In the genomic region with DNA sequence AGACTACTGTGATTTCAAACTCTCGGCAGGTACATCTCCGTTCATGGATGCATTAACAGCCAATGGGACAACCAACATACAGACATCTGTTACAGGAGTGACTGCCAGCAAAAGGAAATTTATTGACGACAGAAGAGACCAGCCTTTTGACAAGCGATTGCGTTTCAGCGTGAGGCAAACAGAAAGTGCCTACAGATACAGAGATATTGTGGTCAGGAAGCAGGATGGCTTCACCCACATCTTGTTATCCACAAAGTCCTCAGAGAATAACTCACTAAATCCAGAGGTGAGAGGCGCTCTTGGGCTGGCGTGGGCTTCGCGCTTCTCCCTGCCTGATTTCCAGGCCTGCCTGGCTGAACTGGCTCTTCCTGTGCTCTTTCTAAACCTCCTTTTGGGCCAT, we compare ENCODE assay signal across 1 cellular context.
TF ChIP-seq lines count a peak whose summit lies in the region.

No MANE protein-coding gene starts in this region.

TF ChIP-seq in IMR-90, 13 proteins besides CTCF, POLR2A, EP300 and RAD21 (continued from another document):
- TF ChIP-seq RFX5 (IDR thresholded peaks at IDR 0.05; ENCODE audit: low read depth, low read length) (no peak), MXI1 (IDR thresholded peaks at IDR 0.05; ENCODE audit: borderline replicate concordance, low read depth, low read length) (no peak), SMC3 (IDR thresholded peaks at IDR 0.05; ENCODE audit: low read depth, low read length) (no peak), FOS (IDR thresholded peaks at IDR 0.05; ENCODE audit: low read depth, low read length) (no peak), MAZ (IDR thresholded peaks at IDR 0.05; ENCODE audit: borderline replicate concordance, low read depth, low read length) (no peak), NFE2L2 (IDR thresholded peaks at IDR 0.05; ENCODE audit: low read depth, low read length) (no peak)
- TF ChIP-seq, protein P1, sequence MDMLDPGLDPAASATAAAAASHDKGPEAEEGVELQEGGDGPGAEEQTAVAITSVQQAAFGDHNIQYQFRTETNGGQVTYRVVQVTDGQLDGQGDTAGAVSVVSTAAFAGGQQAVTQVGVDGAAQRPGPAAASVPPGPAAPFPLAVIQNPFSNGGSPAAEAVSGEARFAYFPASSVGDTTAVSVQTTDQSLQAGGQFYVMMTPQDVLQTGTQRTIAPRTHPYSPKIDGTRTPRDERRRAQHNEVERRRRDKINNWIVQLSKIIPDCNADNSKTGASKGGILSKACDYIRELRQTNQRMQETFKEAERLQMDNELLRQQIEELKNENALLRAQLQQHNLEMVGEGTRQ (IDR thresholded peaks at IDR 0.05; ENCODE audit: low read depth, low read length): no peak
- TF ChIP-seq, protein P2, sequence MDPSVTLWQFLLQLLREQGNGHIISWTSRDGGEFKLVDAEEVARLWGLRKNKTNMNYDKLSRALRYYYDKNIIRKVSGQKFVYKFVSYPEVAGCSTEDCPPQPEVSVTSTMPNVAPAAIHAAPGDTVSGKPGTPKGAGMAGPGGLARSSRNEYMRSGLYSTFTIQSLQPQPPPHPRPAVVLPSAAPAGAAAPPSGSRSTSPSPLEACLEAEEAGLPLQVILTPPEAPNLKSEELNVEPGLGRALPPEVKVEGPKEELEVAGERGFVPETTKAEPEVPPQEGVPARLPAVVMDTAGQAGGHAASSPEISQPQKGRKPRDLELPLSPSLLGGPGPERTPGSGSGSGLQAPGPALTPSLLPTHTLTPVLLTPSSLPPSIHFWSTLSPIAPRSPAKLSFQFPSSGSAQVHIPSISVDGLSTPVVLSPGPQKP (IDR thresholded peaks at IDR 0.05; ENCODE audit: borderline replicate concordance, low read depth, low read length): no peak
